In the genomic region with DNA sequence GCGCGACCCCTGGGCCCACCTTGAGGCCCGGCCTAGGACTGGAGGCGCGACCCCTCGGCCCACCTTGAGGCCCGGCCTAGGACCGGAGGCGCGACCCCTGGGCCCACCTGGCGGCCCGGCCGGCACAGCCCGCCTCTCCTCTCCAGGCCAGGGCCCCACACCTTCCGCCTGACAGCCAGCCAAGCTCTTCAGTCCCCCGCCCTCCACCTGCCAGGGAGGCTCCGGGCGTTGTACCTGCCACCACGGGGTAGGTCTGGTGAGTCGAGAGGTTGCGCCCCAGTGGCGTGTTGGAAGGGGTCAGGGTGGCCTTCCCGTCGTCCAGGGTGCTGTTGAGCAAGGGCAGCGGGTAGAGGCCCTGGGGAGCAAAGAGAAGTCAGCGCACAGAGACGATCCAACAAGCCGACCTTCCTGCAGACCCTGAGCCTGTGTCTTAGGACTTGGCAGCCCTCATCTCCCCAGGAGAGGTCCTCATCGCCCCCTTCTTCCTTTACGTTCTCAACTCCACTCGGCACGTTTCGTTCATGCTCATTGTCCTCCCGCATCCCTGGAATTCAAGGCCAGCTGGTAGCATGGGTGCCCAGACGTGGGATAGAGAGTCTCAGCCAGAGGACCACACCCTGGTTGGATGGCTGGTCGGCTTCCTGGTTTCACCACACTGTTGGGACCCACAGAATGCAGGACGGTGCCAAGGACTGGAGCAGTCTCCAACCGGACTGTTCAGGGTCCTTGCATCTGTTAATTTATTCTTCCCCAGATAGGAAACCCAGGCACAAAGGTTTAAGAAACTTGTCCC, we compare ENCODE assay signal across 12 cellular contexts. TPM values are rescaled to one million over a fixed set of nuclear protein-coding genes. Genes with fewer than 3 reads are reported as not detected.
DNase-seq lines count a peak whose midpoint lies in the region; ATAC-seq and TF ChIP-seq lines count a peak whose summit lies in the region.
"Had no signal": no experiment of that assay in that cellular context is flagged by ENCODE, and none has a peak within 500 bp of the region (broad histone marks: within the 10 kb centered on the region; RNA-seq: fewer than 3 reads in every experiment).

No MANE protein-coding gene starts in this region.

- peak overlapping the region; percentile 68 for H3K27ac Mint-ChIP-seq in activated CD4-positive, alpha-beta T cell treated with anti-CD3 and anti-CD28 coated beads, Interleukin-2, amount 10 ng/mL, durations not matched to agents 7 days and 5 days
- peak overlapping the region; percentile 32 for H3K27ac Mint-ChIP-seq in stimulated activated naive B cell treated with anti-CD40 and anti-IgM and Interleukin-4, amounts not matched to agents 10 μg/mL and 1 μg/mL and 100 μg/mL, for 72 hours

- POLR2A ChIA-PET in activated CD4-positive, alpha-beta T cell treated with anti-CD3 and anti-CD28 coated beads, Interleukin-2, amount 10 ng/mL, durations not matched to agents 7 days and 5 days (lab: Charles Lee): no interaction called here

- peak overlapping the region; percentile 60 for H3K4me3 Mint-ChIP-seq in activated CD4-positive, alpha-beta T cell treated with anti-CD3 and anti-CD28 coated beads, Interleukin-2, amount 10 ng/mL, durations not matched to agents 7 days and 5 days
- H3K4me3 Mint-ChIP-seq in stimulated activated naive B cell treated with anti-CD40 and anti-IgM and Interleukin-4, amounts not matched to agents 10 μg/mL and 1 μg/mL and 100 μg/mL, for 72 hours: peak overlapping the region; percentile 68 to 78

- no peak for TF ChIP-seq CTCF in WI38 (IDR thresholded peaks at IDR 0.05; ENCODE audit: low read depth, low read length)

- H3K4me1 Mint-ChIP-seq in activated CD4-positive, alpha-beta T cell treated with anti-CD3 and anti-CD28 coated beads, Interleukin-2, amount 10 ng/mL, durations not matched to agents 7 days and 5 days: peaks cover 17% of the 10 kb centered on the region
- peaks cover 17 to 39% of the 10 kb centered on the region in 2 donors for H3K4me1 Mint-ChIP-seq in stimulated activated naive B cell treated with anti-CD40 and anti-IgM and Interleukin-4, amounts not matched to agents 10 μg/mL and 1 μg/mL and 100 μg/mL, for 72 hours

- H3K9me3 Mint-ChIP-seq in activated CD4-positive, alpha-beta T cell treated with anti-CD3 and anti-CD28 coated beads, Interleukin-2, amount 10 ng/mL, durations not matched to agents 7 days and 5 days: no peaks in the 10 kb centered on the region
- no peaks in the 10 kb centered on the region for H3K9me3 Mint-ChIP-seq in stimulated activated naive B cell treated with anti-CD40 and anti-IgM and Interleukin-4, amounts not matched to agents 10 μg/mL and 1 μg/mL and 100 μg/mL, for 72 hours

- H3K27me3 Mint-ChIP-seq in activated CD4-positive, alpha-beta T cell treated with anti-CD3 and anti-CD28 coated beads, Interleukin-2, amount 10 ng/mL, durations not matched to agents 7 days and 5 days: no peaks in the 10 kb centered on the region
- H3K27me3 Mint-ChIP-seq in stimulated activated naive B cell treated with anti-CD40 and anti-IgM and Interleukin-4, amounts not matched to agents 10 μg/mL and 1 μg/mL and 100 μg/mL, for 72 hours: peaks cover 0 to 6% of the 10 kb centered on the region in 2 donors

- H3K4me3 ChIP-seq in WI38 (ENCODE audit: low read depth, low read length): peak overlapping the region; percentile 71
- peak overlapping the region; percentile 25; the same call in 1 of the 2 replicates for H3K4me3 ChIP-seq in iPS-18c (ENCODE audit: insufficient read depth, low read depth, low read length)

- H3K36me3 Mint-ChIP-seq in activated CD4-positive, alpha-beta T cell treated with anti-CD3 and anti-CD28 coated beads, Interleukin-2, amount 10 ng/mL, durations not matched to agents 7 days and 5 days (ENCODE audit: low read depth): no peaks in the 10 kb centered on the region
- peaks cover 9 to 17% of the 10 kb centered on the region in 2 donors for H3K36me3 Mint-ChIP-seq in stimulated activated naive B cell treated with anti-CD40 and anti-IgM and Interleukin-4, amounts not matched to agents 10 μg/mL and 1 μg/mL and 100 μg/mL, for 72 hours

- CTCF ChIA-PET in activated CD4-positive, alpha-beta T cell treated with anti-CD3 and anti-CD28 coated beads, Interleukin-2, amount 10 ng/mL, durations not matched to agents 7 days and 5 days (lab: Charles Lee): interaction anchor here (1.0 to 3.9 kb wide), 3 partner anchors 12 to 154 kb away, joined by 3 to 22 read pairs (median 9); no protein-coding TSS in a partner anchor

- no peak for DNase-seq in activated CD4-positive, alpha-beta T cell treated with anti-CD3 and anti-CD28 coated beads, Interleukin-2, amount 10 ng/mL, durations not matched to agents 7 days and 5 days
- DNase-seq in activated CD4-positive, alpha-beta T cell treated with anti-CD3 and anti-CD28 coated beads for 48 hours: no peak
- DNase-seq in stimulated activated naive B cell treated with anti-CD40 and anti-IgM and Interleukin-4, amounts not matched to agents 10 μg/mL and 1 μg/mL and 100 μg/mL, for 72 hours: no peak
- no peak for DNase-seq in dedifferentiated amniotic fluid mesenchymal stem cell (ENCODE audit: extremely low spot score)
- no peak for DNase-seq in activated CD4-positive, alpha-beta T cell treated with anti-CD3 and anti-CD28 coated beads, Interleukin-2, amount 50 U/mL, for 48 hours
- DNase-seq: AML-193; amniotic stem cell; stimulated activated CD4-positive, alpha-beta T cell treated with anti-CD3 and anti-CD28 coated beads, Interleukin-12 subunit alpha, Interleukin-12 subunit beta, amount 100 ng/mL, for 4 hours had no signal

- ATAC-seq in stimulated activated naive B cell treated with anti-CD40 and anti-IgM and Interleukin-4, amounts not matched to agents 10 μg/mL and 1 μg/mL and 100 μg/mL, for 72 hours (replicated peaks): no peak
- no peak for ATAC-seq in activated CD4-positive, CD25-positive, alpha-beta regulatory T cell treated with anti-CD3 and anti-CD28 coated beads, Interleukin-2, amount 50 U/mL, for 24 hours
- ATAC-seq: Right ventricle myocardium inferior had no signal

- H3K9me3 ChIP-seq in iPS-18c (ENCODE audit: control insufficient read depth, insufficient read depth, low read length): no peaks in the 10 kb centered on the region

RNA-seq across cellular contexts. Expression of a gene that starts 42.2 kb away (rescaled TPM):
- total RNA-seq in activated CD4-positive, alpha-beta T cell treated with anti-CD3 and anti-CD28 coated beads, Interleukin-2, amount 10 ng/mL, durations not matched to agents 7 days and 5 days: under 1 TPM; 0.69 to 0.74 TPM
